ENCODE assay signal across 8 cellular contexts in the genomic region with DNA sequence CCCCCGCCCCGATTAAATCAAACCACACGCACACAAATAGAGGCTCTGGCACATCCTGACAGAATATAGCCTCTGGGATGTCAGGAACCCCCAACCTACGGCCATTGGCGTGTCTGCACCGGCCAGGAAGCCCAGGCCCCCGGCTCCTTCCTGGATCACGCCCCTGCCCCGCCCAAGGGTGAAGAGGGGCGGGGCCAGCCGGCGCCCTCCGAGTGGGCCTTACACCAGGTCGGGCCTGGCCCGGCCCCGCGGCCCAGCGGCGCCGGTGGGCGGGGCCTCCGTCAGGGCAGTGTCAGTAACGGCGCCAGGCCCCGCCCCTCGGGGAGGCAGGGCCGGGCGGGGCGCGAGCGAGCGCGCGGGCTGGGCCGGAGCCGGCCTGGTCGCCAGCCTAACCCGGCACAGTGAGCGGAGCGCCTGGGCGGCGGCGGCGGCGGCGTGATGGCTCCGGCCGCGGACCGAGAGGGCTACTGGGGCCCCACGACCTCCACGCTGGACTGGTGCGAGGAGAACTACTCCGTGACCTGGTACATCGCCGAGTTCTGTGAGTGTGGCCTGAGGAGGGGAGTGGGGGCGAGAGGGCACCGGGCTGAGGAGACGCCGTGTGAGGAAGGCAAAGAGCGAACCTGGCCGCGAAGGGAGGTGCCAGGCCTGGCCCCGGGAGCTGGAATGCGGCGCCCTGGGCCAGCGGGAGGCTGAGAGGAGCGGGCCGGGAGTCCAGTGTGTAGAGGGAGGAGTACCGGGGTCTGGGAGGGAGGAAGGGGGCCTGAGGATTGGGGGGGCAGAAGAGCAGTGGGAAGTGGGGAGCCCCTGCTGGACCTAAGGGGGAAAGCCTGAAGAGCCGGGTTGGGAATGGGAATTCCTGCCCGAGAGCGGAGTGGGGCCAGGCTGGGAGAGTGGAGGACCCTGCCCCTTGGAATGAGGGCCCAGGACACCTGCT. TPM values are rescaled to one million over a fixed set of nuclear protein-coding genes. Genes with fewer than 3 reads are reported as not detected.
A peak's percentile ranks its signal among the peaks of the same experiment; 100 is the strongest.
DNase-seq lines count a peak whose midpoint lies in the region; ATAC-seq and TF ChIP-seq lines count a peak whose summit lies in the region.

Gene ACER3, plus strand, starts transcription at position 380 of the 937 bp plus-strand sequence. Its CDS starts 59 bp downstream, at position 439.

- H3K4me1 ChIP-seq in NT2/D1 (ENCODE audit: insufficient read depth, insufficient read length), result no peaks in the 10 kb centered on the region

- no peak for TF ChIP-seq CTCF in Calu3 (IDR thresholded peaks at IDR 0.05; ENCODE audit: unreplicated experiment)
- no peak for TF ChIP-seq CTCF in GM20000 (IDR thresholded peaks at IDR 0.05; ENCODE audit: extremely low read depth, missing control alignments)

- peak within 1 kb of the TSS; percentile 24 for H3K27ac Mint-ChIP-seq in Calu3 (ENCODE audit: unreplicated experiment)
- peak within 1 kb of the TSS; percentile 79 for H3K27ac Mint-ChIP-seq in activated CD8-positive, alpha-beta memory T cell treated with anti-CD3 and anti-CD28 coated beads, Interleukin-2, amount 10 ng/mL, durations not matched to agents 7 days and 5 days

- peak within 1 kb of the TSS; percentile 92 for H3K4me3 Mint-ChIP-seq in Calu3 (ENCODE audit: low read depth, unreplicated experiment)
- peak within 1 kb of the TSS; percentile 92 for H3K4me3 Mint-ChIP-seq in activated CD8-positive, alpha-beta memory T cell treated with anti-CD3 and anti-CD28 coated beads, Interleukin-2, amount 10 ng/mL, durations not matched to agents 7 days and 5 days

- H3K9ac ChIP-seq in NT2/D1 (ENCODE audit: insufficient read length, low read depth), result peak within 1 kb of the TSS; percentile 76

- BruUV-seq in Calu3 (replicated peaks; lab: Mats Ljungman, UMichigan), result no TSS peak

- no peaks in the 10 kb centered on the region for H3K9me3 ChIP-seq in NT2/D1 (ENCODE audit: insufficient read depth, low read length)

- H3K36me3 Mint-ChIP-seq in Calu3 (ENCODE audit: insufficient read depth, unreplicated experiment), result peaks cover 16% of the 10 kb centered on the region
- peaks cover 15% of the 10 kb centered on the region for H3K36me3 Mint-ChIP-seq in activated CD8-positive, alpha-beta memory T cell treated with anti-CD3 and anti-CD28 coated beads, Interleukin-2, amount 10 ng/mL, durations not matched to agents 7 days and 5 days

- ATAC-seq in activated CD8-positive, alpha-beta memory T cell treated with anti-CD3 and anti-CD28 coated beads, Interleukin-2, amount 10 ng/mL, durations not matched to agents 7 days and 5 days, result peak; percentile 99

- peaks cover 23% of the 10 kb centered on the region for H3K4me1 Mint-ChIP-seq in Calu3 (ENCODE audit: low read depth, unreplicated experiment)
- H3K4me1 Mint-ChIP-seq in activated CD8-positive, alpha-beta memory T cell treated with anti-CD3 and anti-CD28 coated beads, Interleukin-2, amount 10 ng/mL, durations not matched to agents 7 days and 5 days, result peaks cover 24% of the 10 kb centered on the region

- H3K4me3 ChIP-seq in NT2/D1 (ENCODE audit: insufficient read length, low read depth), result peak within 1 kb of the TSS; percentile 49

- no peaks in the 10 kb centered on the region for H3K27me3 ChIP-seq in NT2/D1 (ENCODE audit: insufficient read depth, insufficient read length)

- H3K27me3 Mint-ChIP-seq in Calu3 (ENCODE audit: unreplicated experiment), result no peaks in the 10 kb centered on the region
- H3K27me3 Mint-ChIP-seq in activated CD8-positive, alpha-beta memory T cell treated with anti-CD3 and anti-CD28 coated beads, Interleukin-2, amount 10 ng/mL, durations not matched to agents 7 days and 5 days, result peaks cover 5% of the 10 kb centered on the region

- intact Hi-C loops in Calu3 (cut with micrococcal nuclease; ENCODE audit: unreplicated experiment), result loop anchor here (2.0 to 5.0 kb wide), 2 partner anchors 41 to 54 kb away; no protein-coding TSS in a partner anchor

- H3K36me3 ChIP-seq in NT2/D1 (ENCODE audit: insufficient read depth, insufficient read length, low read length), result no peaks in the 10 kb centered on the region

- CTCF ChIA-PET in Calu3 (lab: Charles Lee), result interaction anchor here (0.6 to 1.0 kb wide), 2 partner anchors 60 to 127 kb away, joined by 3 to 7 read pairs; no protein-coding TSS in a partner anchor
- CTCF ChIA-PET in activated CD8-positive, alpha-beta memory T cell treated with anti-CD3 and anti-CD28 coated beads, Interleukin-2, amount 10 ng/mL, durations not matched to agents 7 days and 5 days (lab: Charles Lee), result interaction anchor here (1.2 kb wide), 1 partner anchor 58 kb away, joined by 3 read pairs; no protein-coding TSS in a partner anchor

- in situ Hi-C loops in endometrial microvascular endothelial cells (cut with HindIII; ENCODE audit: inconsistent ontology term, low pct_unique_long_range_greater_than_20kb, low sequenced_read_pairs), result no loop called here

- no peaks in the 10 kb centered on the region for H3K9me3 Mint-ChIP-seq in Calu3 (ENCODE audit: low read depth, unreplicated experiment)
- no peaks in the 10 kb centered on the region for H3K9me3 Mint-ChIP-seq in activated CD8-positive, alpha-beta memory T cell treated with anti-CD3 and anti-CD28 coated beads, Interleukin-2, amount 10 ng/mL, durations not matched to agents 7 days and 5 days (ENCODE audit: low read depth)

- peak; percentile 93 for DNase-seq in Calu3
- DNase-seq in GM20000 (ENCODE audit: low spot score), result peak; percentile 99
- peak; percentile 10 for DNase-seq in HS-5 (ENCODE audit: low read depth)
- DNase-seq in NT2/D1 (ENCODE audit: low read depth, low spot score), result peak; percentile 83
- peak; percentile 92 for DNase-seq in activated CD8-positive, alpha-beta memory T cell treated with anti-CD3 and anti-CD28 coated beads, Interleukin-2, amount 10 ng/mL, durations not matched to agents 7 days and 5 days
- peak; percentile 91 for DNase-seq in midbrain (lab: John Stamatoyannopoulos, UW)
- peak; percentile 68 to 70 for DNase-seq in stimulated activated CD8-positive, alpha-beta memory T cell treated with anti-CD3 and anti-CD28 coated beads, Interleukin-2, amount 100 ng/mL, for 1 hour (ENCODE audit: low read depth in 2 of 2)

RNA-seq across cellular contexts. Expression of gene ACER3, which starts in this region (rescaled TPM):
- total RNA-seq in Calu3 (2022), result 19.9 and 21.0 TPM in 2 replicates
- 10 to 100 TPM; 11.0 to 13.3 TPM for total RNA-seq in activated CD8-positive, alpha-beta memory T cell treated with anti-CD3 and anti-CD28 coated beads, Interleukin-2, amount 10 ng/mL, durations not matched to agents 7 days and 5 days
- total RNA-seq in endometrial microvascular endothelial cells (ENCODE audit: inconsistent ontology term), result 33.1 TPM

Comparison
In these comparisons a context has a peak if more than half of its experiments do, and no peak if none do; other contexts are left out.
1. Peak in every context shown above with its lines: DNase-seq, ATAC-seq and H3K4me3 ChIP-seq.
2. DNase-seq: peak in every context shown above with its lines; median percentile 99 in GM20000; 93 in Calu3; 92 in activated CD8-positive, alpha-beta memory T cell treated with anti-CD3 and anti-CD28 coated beads, Interleukin-2, amount 10 ng/mL, durations not matched to agents 7 days and 5 days; 91 in midbrain; 83 in NT2/D1; 69 in stimulated activated CD8-positive, alpha-beta memory T cell treated with anti-CD3 and anti-CD28 coated beads, Interleukin-2, amount 100 ng/mL, for 1 hour; 10 in HS-5.